ENCODE assay signal across 8 cellular contexts in genomic region chr17:58692239-58693055, GRCh38. TPM values are rescaled to one million over a fixed set of nuclear protein-coding genes. Genes with fewer than 3 reads are reported as not detected.
DNase-seq lines count a peak whose midpoint lies in the region; ATAC-seq and TF ChIP-seq lines count a peak whose summit lies in the region.

Gene RAD51C, plus strand, starts transcription at chr17:58692602. Its CDS starts 42 bp downstream, at chr17:58692644.

- H3K4me1 ChIP-seq in Loucy (ENCODE audit: insufficient read depth, low read length, poor library complexity, severe bottlenecking), result peaks cover 31% of the 10 kb centered on the region

- peaks cover 39% of the 10 kb centered on the region for H3K4me1 Mint-ChIP-seq in stimulated activated naive CD8-positive, alpha-beta T cell treated with anti-CD3 and anti-CD28 coated beads, Interleukin-15, amount 100 ng/mL, for 72 hours

- peak within 1 kb of the TSS; percentile 85 for H3K27ac ChIP-seq in neural cell (ENCODE audit: low read length)

- H3K27me3 ChIP-seq in Loucy (ENCODE audit: insufficient read depth, low read length, poor library complexity, severe bottlenecking), result peaks cover 4% of the 10 kb centered on the region
- no peaks in the 10 kb centered on the region for H3K27me3 ChIP-seq in neural cell (ENCODE audit: insufficient read depth, low read depth, low read length)

- H3K4me2 ChIP-seq in Loucy (ENCODE audit: low read depth, low read length, poor library complexity, severe bottlenecking) (peak within 1 kb of the TSS; percentile 78), neural cell (ENCODE audit: low read length) (peak within 1 kb of the TSS; percentile 59)

- H3K9me3 Mint-ChIP-seq in stimulated activated naive CD8-positive, alpha-beta T cell treated with anti-CD3 and anti-CD28 coated beads, Interleukin-15, amount 100 ng/mL, for 72 hours, result no peaks in the 10 kb centered on the region

- H3K4me3 ChIP-seq in Loucy (ENCODE audit: low read length, poor library complexity, severe bottlenecking) (peak within 1 kb of the TSS; percentile 83), fibroblast of villous mesenchyme (ENCODE audit: low read depth, low read length) (peak within 1 kb of the TSS; percentile 75), neural cell (ENCODE audit: low read length) (peak within 1 kb of the TSS; percentile 75)

- H4K20me1 ChIP-seq in Loucy (ENCODE audit: insufficient read depth, low read length, poor library complexity, severe bottlenecking), result peaks cover 5% of the 10 kb centered on the region
- H4K20me1 ChIP-seq in neural cell (ENCODE audit: insufficient read depth), result no peaks in the 10 kb centered on the region

- peak within 1 kb of the TSS; percentile 94 for H3K9ac ChIP-seq in Loucy (ENCODE audit: low read depth, low read length, poor library complexity, severe bottlenecking)
- H3K9ac ChIP-seq in neural cell (ENCODE audit: low read length), result peak within 1 kb of the TSS; percentile 64

- DNase-seq in ELR (ENCODE audit: low read depth) (peak; percentile 92), H4 (ENCODE audit: low spot score) (peak; percentile 77), SHP77 treated with DMSO at 0.1 percent for 48 hours (lab: John Stamatoyannopoulos, UW) (peak; percentile 78), activated gamma-delta T cell (lab: John Stamatoyannopoulos, UW) (peak; percentile 72), fibroblast of villous mesenchyme (ENCODE audit: low read depth) (peak; percentile 80)
- DNase-seq in stimulated activated naive CD8-positive, alpha-beta T cell treated with anti-CD3 and anti-CD28 coated beads, Interleukin-15, amount 100 ng/mL, for 72 hours, result peak; percentile 88 to 91

- TF ChIP-seq EP300 in neural cell (conservative IDR thresholded peaks at IDR 0.05; ENCODE audit: poor library complexity, severe bottlenecking), result no peak

- TF ChIP-seq RAD21 in neural cell (conservative IDR thresholded peaks at IDR 0.05), result peak; percentile 22

- H3K9me3 ChIP-seq in Loucy (ENCODE audit: insufficient read depth, low read depth, low read length) (no peaks in the 10 kb centered on the region), neural cell (ENCODE audit: low read length) (no peaks in the 10 kb centered on the region)

- peak within 1 kb of the TSS; percentile 86 to 87 for H3K4me3 Mint-ChIP-seq in stimulated activated naive CD8-positive, alpha-beta T cell treated with anti-CD3 and anti-CD28 coated beads, Interleukin-15, amount 100 ng/mL, for 72 hours

- ATAC-seq in stimulated activated naive CD8-positive, alpha-beta T cell treated with anti-CD3 and anti-CD28 coated beads, Interleukin-15, amount 100 ng/mL, for 72 hours, result peak; percentile 100

- no peaks in the 10 kb centered on the region for H3K9me2 ChIP-seq in Loucy (replicated peaks; ENCODE audit: low read depth, low read length)
- H3K9me2 ChIP-seq in neural cell (ENCODE audit: insufficient read depth, low read length), result no peaks in the 10 kb centered on the region

- peak within 1 kb of the TSS; percentile 98 for H2AFZ ChIP-seq in Loucy (ENCODE audit: low read length)
- H2AFZ ChIP-seq in neural cell (ENCODE audit: low read depth, low read length), result peak within 1 kb of the TSS; percentile 90

- H3K36me3 ChIP-seq in Loucy (ENCODE audit: insufficient read depth, low read length) (no peaks in the 10 kb centered on the region), neural cell (ENCODE audit: insufficient read depth, low read length) (no peaks in the 10 kb centered on the region)

- peak within 1 kb of the TSS; percentile 92 to 97 for H3K27ac Mint-ChIP-seq in stimulated activated naive CD8-positive, alpha-beta T cell treated with anti-CD3 and anti-CD28 coated beads, Interleukin-15, amount 100 ng/mL, for 72 hours

- TF ChIP-seq CTCF in Loucy (conservative IDR thresholded peaks at IDR 0.05; ENCODE audit: low read length), result no peak
- no peak for TF ChIP-seq CTCF in fibroblast of villous mesenchyme (IDR thresholded peaks at IDR 0.05; ENCODE audit: insufficient read depth, low read depth, low read length)
- no peak for TF ChIP-seq CTCF in neural cell (IDR thresholded peaks at IDR 0.05; ENCODE audit: poor library complexity, severe bottlenecking)

- H3F3A ChIP-seq in Loucy (ENCODE audit: low read depth) (no peaks in the 10 kb centered on the region), neural cell (ENCODE audit: insufficient read depth, low read length, poor library complexity, severe bottlenecking) (no peaks in the 10 kb centered on the region)

- H3K79me2 ChIP-seq in Loucy (ENCODE audit: insufficient read depth, low read length), result peaks cover 35% of the 10 kb centered on the region
- H3K79me2 ChIP-seq in neural cell (replicated peaks; ENCODE audit: insufficient read depth, low read length), result no peaks in the 10 kb centered on the region

- no peaks in the 10 kb centered on the region for H3K27me3 Mint-ChIP-seq in stimulated activated naive CD8-positive, alpha-beta T cell treated with anti-CD3 and anti-CD28 coated beads, Interleukin-15, amount 100 ng/mL, for 72 hours

TF ChIP-seq in neural cell, 6 proteins besides CTCF, POLR2A, EP300 and RAD21:
- peak; percentile 86 for TF ChIP-seq MXI1 (conservative IDR thresholded peaks at IDR 0.05; ENCODE audit: poor library complexity, severe bottlenecking)
- TF ChIP-seq TAF1 (IDR thresholded peaks at IDR 0.05; ENCODE audit: low read depth), result no peak
- TF ChIP-seq SMC3 (conservative IDR thresholded peaks at IDR 0.05; ENCODE audit: poor library complexity), result peak; percentile 43
- TF ChIP-seq EZH2 (IDR thresholded peaks at IDR 0.05; ENCODE audit: borderline replicate concordance, insufficient read depth, low read length, poor library complexity, severe bottlenecking), result no peak
- TF ChIP-seq POLR2AphosphoS5 (IDR thresholded peaks at IDR 0.05), result no peak
- TF ChIP-seq REST (IDR thresholded peaks at IDR 0.05; ENCODE audit: borderline replicate concordance), result no peak

RNA-seq across cellular contexts. Expression of gene RAD51C, which starts in this region (rescaled TPM):
- 71.7 and 82.7 TPM in 2 replicates for total RNA-seq in H4 (2014; rRNA removed; shearing (Covaris generic))
- total RNA-seq in fibroblast of villous mesenchyme, result 16.1 and 25.9 TPM in 2 replicates
- 17.8 and 25.1 TPM in 2 replicates for polyA plus RNA-seq in neural cell
- 14.2 and 15.6 TPM in 2 replicates for polyA minus RNA-seq in neural cell

Comparison
In these comparisons a context has a peak if more than half of its experiments do, and no peak if none do; other contexts are left out.
1. Peak in every context shown above with its lines: DNase-seq, ATAC-seq, H3K4me3 ChIP-seq and H3K27ac ChIP-seq.